Comparison of ENCODE assay signal across 10 cellular contexts in the genomic region with DNA sequence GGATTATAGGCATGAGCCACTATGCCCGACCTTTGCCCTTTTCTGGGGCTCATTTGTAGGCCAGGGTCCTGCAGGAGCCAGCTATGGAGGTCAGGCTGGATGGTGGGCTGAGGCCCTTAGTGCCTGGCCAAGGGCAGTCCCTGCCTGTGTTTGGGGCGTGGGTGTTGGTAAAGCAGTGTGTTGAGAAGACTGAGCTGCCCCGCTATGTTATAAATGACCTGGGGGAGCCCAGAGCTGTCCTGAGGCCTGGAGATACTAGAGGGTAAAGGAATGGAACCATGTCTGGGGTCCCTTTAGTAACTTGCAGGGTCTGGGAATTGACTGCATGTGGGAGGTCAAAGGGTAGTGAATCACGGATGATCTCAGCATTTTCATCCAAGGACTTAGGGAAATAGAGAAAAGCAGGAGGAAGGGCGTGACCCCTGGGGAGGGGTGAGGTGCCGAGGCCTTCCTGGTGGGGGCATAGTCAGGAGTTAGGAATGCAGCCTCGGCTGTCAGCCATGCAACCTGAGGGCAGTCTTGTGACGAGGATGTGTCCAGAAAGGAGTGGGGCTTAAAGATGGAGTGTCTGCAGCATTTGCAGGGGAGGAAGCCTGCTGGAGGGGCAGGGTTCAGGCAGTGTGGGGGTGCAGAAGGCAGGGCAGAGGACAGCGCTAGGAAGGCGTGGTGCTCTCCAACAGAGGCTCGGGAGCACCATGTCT. TPM values are rescaled to one million over a fixed set of nuclear protein-coding genes. Genes with fewer than 3 reads are reported as not detected.
DNase-seq lines count a peak whose midpoint lies in the region; ATAC-seq and TF ChIP-seq lines count a peak whose summit lies in the region.
"Had no signal": no experiment of that assay in that cellular context is flagged by ENCODE, and none has a peak within 500 bp of the region (broad histone marks: within the 10 kb centered on the region; RNA-seq: fewer than 3 reads in every experiment).

No MANE protein-coding gene starts in this region.

- H3K4me1 Mint-ChIP-seq in CD14-positive monocyte, result no peaks in the 10 kb centered on the region
- H3K4me1 Mint-ChIP-seq in memory B cell, result peaks cover 14% of the 10 kb centered on the region
- H3K4me1 Mint-ChIP-seq in CD4-positive, alpha-beta T cell (ENCODE audit: low read depth), result no peaks in the 10 kb centered on the region
- H3K4me1 Mint-ChIP-seq: activated CD4-positive, alpha-beta T cell treated with anti-CD3 and anti-CD28 coated beads, Interleukin-2, amount 10 ng/mL, durations not matched to agents 7 days and 5 days; stimulated activated naive CD8-positive, alpha-beta T cell treated with anti-CD3 and anti-CD28 coated beads, Interleukin-15, amount 100 ng/mL, for 72 hours had no signal

- no peak overlapping the region for H3K27ac ChIP-seq in colonic mucosa
- H3K27ac ChIP-seq in CD4-positive, alpha-beta T cell (ENCODE audit: low read depth, low read length), result no peak overlapping the region

- no peak overlapping the region for H3K9ac ChIP-seq in colonic mucosa (ENCODE audit: low read depth in 2 of 2, low read length in 2 of 2)

- TF ChIP-seq CTCF in CD14-positive monocyte (IDR thresholded peaks at IDR 0.05) (no peak), colonic mucosa (IDR thresholded peaks at IDR 0.05) (no peak)
- TF ChIP-seq CTCF in CD4-positive, alpha-beta T cell (IDR thresholded peaks at IDR 0.05), result no peak

- POLR2A ChIA-PET in CD4-positive, alpha-beta T cell (lab: Charles Lee), result interaction anchor here (0.5 kb wide), 1 partner anchor 31 kb away, joined by 3 read pairs; a partner anchor contains a TSS

- ATAC-seq in memory B cell (ENCODE audit: low read depth), result no peak
- no peak for ATAC-seq in CD4-positive, alpha-beta T cell (ENCODE audit: poor library complexity)
- ATAC-seq: stimulated activated naive CD8-positive, alpha-beta T cell treated with anti-CD3 and anti-CD28 coated beads, Interleukin-15, amount 100 ng/mL, for 72 hours had no signal

- intact Hi-C loops in CD14-positive monocyte (cut with micrococcal nuclease) (no loop called here), colonic mucosa (cut with DNase I) (no loop called here)
- intact Hi-C loops in CD4-positive, alpha-beta T cell (cut with DNase I, micrococcal nuclease), result no loop called here

- peaks cover 75 to 95% of the 10 kb centered on the region in 2 donors for H3K36me3 Mint-ChIP-seq in CD14-positive monocyte
- peaks cover 29% of the 10 kb centered on the region for H3K36me3 Mint-ChIP-seq in memory B cell
- peaks cover 80% of the 10 kb centered on the region for H3K36me3 Mint-ChIP-seq in CD4-positive, alpha-beta T cell (ENCODE audit: low read depth)

- H3K27ac Mint-ChIP-seq in CD14-positive monocyte, result peak overlapping the region in 4 of 7 donors; percentile 9 to 66 (median 24)
- peak overlapping the region; percentile 36 for H3K27ac Mint-ChIP-seq in memory B cell
- no peak overlapping the region for H3K27ac Mint-ChIP-seq in CD4-positive, alpha-beta T cell
- H3K27ac Mint-ChIP-seq: activated CD4-positive, alpha-beta T cell treated with anti-CD3 and anti-CD28 coated beads, Interleukin-2, amount 10 ng/mL, durations not matched to agents 7 days and 5 days; stimulated activated naive CD8-positive, alpha-beta T cell treated with anti-CD3 and anti-CD28 coated beads, Interleukin-15, amount 100 ng/mL, for 72 hours had no signal

- no peak overlapping the region for H3K4me3 ChIP-seq in MG63
- H3K4me3 ChIP-seq in colonic mucosa, result no peak overlapping the region

- CTCF ChIA-PET in CD4-positive, alpha-beta T cell (lab: Charles Lee), result no interaction called here

- H3K4me3 Mint-ChIP-seq in CD14-positive monocyte (no peak overlapping the region), memory B cell (no peak overlapping the region)
- no peak overlapping the region for H3K4me3 Mint-ChIP-seq in CD4-positive, alpha-beta T cell
- H3K4me3 Mint-ChIP-seq: activated CD4-positive, alpha-beta T cell treated with anti-CD3 and anti-CD28 coated beads, Interleukin-2, amount 10 ng/mL, durations not matched to agents 7 days and 5 days; stimulated activated naive CD8-positive, alpha-beta T cell treated with anti-CD3 and anti-CD28 coated beads, Interleukin-15, amount 100 ng/mL, for 72 hours had no signal

- no peaks in the 10 kb centered on the region for H3K9me3 Mint-ChIP-seq in CD14-positive monocyte
- no peaks in the 10 kb centered on the region for H3K9me3 Mint-ChIP-seq in memory B cell
- no peaks in the 10 kb centered on the region for H3K9me3 Mint-ChIP-seq in CD4-positive, alpha-beta T cell
- H3K9me3 Mint-ChIP-seq: activated CD4-positive, alpha-beta T cell treated with anti-CD3 and anti-CD28 coated beads, Interleukin-2, amount 10 ng/mL, durations not matched to agents 7 days and 5 days; stimulated activated naive CD8-positive, alpha-beta T cell treated with anti-CD3 and anti-CD28 coated beads, Interleukin-15, amount 100 ng/mL, for 72 hours had no signal

- H3K9me3 ChIP-seq in MG63, result no peaks in the 10 kb centered on the region
- H3K9me3 ChIP-seq in colonic mucosa, result no peaks in the 10 kb centered on the region
- H3K9me3 ChIP-seq in CD4-positive, alpha-beta T cell (ENCODE audit: control insufficient read depth, low read length), result no peaks in the 10 kb centered on the region

- H3K36me3 ChIP-seq in MG63 (peaks cover 18% of the 10 kb centered on the region), colonic mucosa (peaks cover 26% of the 10 kb centered on the region)

- no peaks in the 10 kb centered on the region for H3K27me3 ChIP-seq in MG63
- H3K27me3 ChIP-seq in colonic mucosa, result no peaks in the 10 kb centered on the region
- no peaks in the 10 kb centered on the region for H3K27me3 ChIP-seq in CD4-positive, alpha-beta T cell (ENCODE audit: control insufficient read depth, insufficient read depth, low read length)

- peaks cover 0 to 1% (median 0%) of the 10 kb centered on the region in 3 donors for H3K27me3 Mint-ChIP-seq in CD14-positive monocyte (ENCODE audit: low read depth in 3 of 3)
- no peaks in the 10 kb centered on the region for H3K27me3 Mint-ChIP-seq in memory B cell
- no peaks in the 10 kb centered on the region for H3K27me3 Mint-ChIP-seq in CD4-positive, alpha-beta T cell
- H3K27me3 Mint-ChIP-seq: activated CD4-positive, alpha-beta T cell treated with anti-CD3 and anti-CD28 coated beads, Interleukin-2, amount 10 ng/mL, durations not matched to agents 7 days and 5 days; stimulated activated naive CD8-positive, alpha-beta T cell treated with anti-CD3 and anti-CD28 coated beads, Interleukin-15, amount 100 ng/mL, for 72 hours had no signal

- H3K4me1 ChIP-seq in colonic mucosa, result peaks cover 3% of the 10 kb centered on the region

- no peak for DNase-seq in CD14-positive monocyte (ENCODE audit: low spot score)
- DNase-seq in MG63, result peak; percentile 81
- peak; percentile 41 for DNase-seq in colonic mucosa
- no peak for DNase-seq in memory B cell (ENCODE audit: low spot score in 2 of 2)
- no peak for DNase-seq in NCI-H2107 treated with DMSO at 0.1 percent for 48 hours (lab: John Stamatoyannopoulos, UW; ENCODE audit: unreplicated experiment)
- no peak for DNase-seq in CD4-positive, alpha-beta T cell
- no peak for DNase-seq in COLO668 (lab: John Stamatoyannopoulos, UW; ENCODE audit: unreplicated experiment)
- no peak for DNase-seq in SK-N-DZ (ENCODE audit: low spot score)
- DNase-seq: activated CD4-positive, alpha-beta T cell treated with anti-CD3 and anti-CD28 coated beads, Interleukin-2, amount 10 ng/mL, durations not matched to agents 7 days and 5 days; stimulated activated naive CD8-positive, alpha-beta T cell treated with anti-CD3 and anti-CD28 coated beads, Interleukin-15, amount 100 ng/mL, for 72 hours had no signal

RNA-seq across cellular contexts. Expression of a gene that starts 31.5 kb away (rescaled TPM):
- polyA plus RNA-seq in CD14-positive monocyte, result 10 to 100 TPM; 67.5 to 78.3 TPM
- 42.3 and 55.4 TPM in 2 replicates for total RNA-seq in MG63 (2014; rRNA removed; shearing (Covaris generic); ENCODE audit: low replicate concordance)
- 100 to 1,000 TPM; 108 to 122 TPM for total RNA-seq in colonic mucosa
- total RNA-seq in CD4-positive, alpha-beta T cell, result 10 to 100 TPM; 64.7 to 67.4 TPM
- 61.7 and 69.4 TPM in 2 replicates for polyA plus RNA-seq in SK-N-DZ (2014; cell fraction: cytosol; rRNA removed)
- 44.6 and 48.2 TPM in 2 replicates for polyA plus RNA-seq in SK-N-DZ (2014; cell fraction: nucleus; rRNA removed)

RNA-seq across cellular contexts. Expression of a gene that starts 42.9 kb away (rescaled TPM):
- 10 to 100 TPM; 31.7 to 34.8 TPM for polyA plus RNA-seq in CD14-positive monocyte
- total RNA-seq in MG63 (2014; rRNA removed; shearing (Covaris generic); ENCODE audit: low replicate concordance), result 71.7 and 112 TPM in 2 replicates
- 100 to 1,000 TPM; 102 to 112 TPM for total RNA-seq in colonic mucosa
- total RNA-seq in CD4-positive, alpha-beta T cell, result 100 to 1,000 TPM; 443 to 474 TPM
- 49.2 and 56.3 TPM in 2 replicates for polyA plus RNA-seq in SK-N-DZ (2014; cell fraction: cytosol; rRNA removed)
- 41.2 and 52.9 TPM in 2 replicates for polyA plus RNA-seq in SK-N-DZ (2014; cell fraction: nucleus; rRNA removed)

RNA-seq across cellular contexts. Expression of a gene that starts 44.1 kb away (rescaled TPM):
- 1 to 10 TPM; 6.3 to 7.2 TPM for polyA plus RNA-seq in CD14-positive monocyte
- 3.9 and 6.8 TPM in 2 replicates for total RNA-seq in MG63 (2014; rRNA removed; shearing (Covaris generic); ENCODE audit: low replicate concordance)
- 10 to 100 TPM; 15.5 to 16.2 TPM for total RNA-seq in colonic mucosa
- 10 to 100 TPM; 22.9 to 23.7 TPM for total RNA-seq in CD4-positive, alpha-beta T cell
- 15.2 and 23.9 TPM in 2 replicates for polyA plus RNA-seq in SK-N-DZ (2014; cell fraction: cytosol; rRNA removed)
- polyA plus RNA-seq in SK-N-DZ (2014; cell fraction: nucleus; rRNA removed), result 8.0 and 18.0 TPM in 2 replicates

Comparison
In these comparisons a context has a peak if more than half of its experiments do, and no peak if none do; other contexts are left out.
1. DNase-seq: peak in MG63 (single experiment) and colonic mucosa (single experiment); none in CD14-positive monocyte (single experiment), memory B cell (0 of 2), NCI-H2107 treated with DMSO at 0.1 percent for 48 hours (single experiment), CD4-positive, alpha-beta T cell (0 of 10), COLO668 (single experiment) and SK-N-DZ (single experiment).